In the genomic region with DNA sequence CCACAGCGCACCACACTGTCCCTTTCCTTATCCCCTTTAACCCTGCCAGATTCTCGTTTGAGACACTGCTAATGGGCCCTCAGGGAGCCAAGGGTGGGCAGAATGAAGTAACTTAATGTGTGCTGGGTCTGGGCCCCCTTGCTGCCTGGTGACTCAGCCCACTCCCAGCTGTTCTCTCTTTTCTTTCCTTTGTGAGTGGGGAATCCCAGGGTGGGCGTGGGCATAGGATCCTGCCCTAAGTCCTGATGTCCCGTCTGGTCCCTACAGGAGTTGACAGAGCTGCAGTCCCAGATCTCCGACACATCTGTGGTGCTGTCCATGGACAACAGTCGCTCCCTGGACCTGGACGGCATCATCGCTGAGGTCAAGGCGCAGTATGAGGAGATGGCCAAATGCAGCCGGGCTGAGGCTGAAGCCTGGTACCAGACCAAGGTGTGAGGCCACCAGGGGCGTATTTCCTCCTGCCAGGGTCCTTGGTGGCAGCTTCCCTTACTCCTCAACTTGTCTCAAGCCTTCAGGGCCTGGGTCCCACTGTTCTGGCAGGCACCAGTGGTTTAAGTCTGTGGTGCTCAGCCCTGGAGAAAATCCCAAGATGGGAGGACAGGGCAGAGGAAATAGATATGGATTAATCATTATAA, we compare ENCODE assay signal across 19 cellular contexts. TPM values are rescaled to one million over a fixed set of nuclear protein-coding genes. Genes with fewer than 3 reads are reported as not detected.
DNase-seq lines count a peak whose midpoint lies in the region; ATAC-seq and TF ChIP-seq lines count a peak whose summit lies in the region.
"Had no signal": no experiment of that assay in that cellular context is flagged by ENCODE, and none has a peak within 500 bp of the region (broad histone marks: within the 10 kb centered on the region; RNA-seq: fewer than 3 reads in every experiment).

No MANE protein-coding gene starts in this region.

- H3K9me2 ChIP-seq in GM23338 (ENCODE audit: insufficient read depth): 0 out of 2 replicates have a peak, but pooled peaks cover 5% of the 10 kb centered on the region

- no peak overlapping the region for H3K4me2 ChIP-seq in GM23338

- H3K27ac ChIP-seq in GM23338 (ENCODE audit: low read depth): no peak overlapping the region
- peak overlapping the region; percentile 99 for H3K27ac ChIP-seq in RWPE2 (ENCODE audit: poor library complexity, severe bottlenecking)
- H3K27ac ChIP-seq: left ventricle myocardium inferior, thoracic aorta had no signal

- H3F3A ChIP-seq in GM23338 (replicated peaks; ENCODE audit: low read depth): no peaks in the 10 kb centered on the region

- H3K4me3 Mint-ChIP-seq in Calu3 (ENCODE audit: low read depth, unreplicated experiment): no peak overlapping the region
- no peak overlapping the region for H3K4me3 Mint-ChIP-seq in GM23338
- H3K4me3 Mint-ChIP-seq: activated CD4-positive, alpha-beta T cell treated with anti-CD3 and anti-CD28 coated beads, Interleukin-2, amount 10 ng/mL, durations not matched to agents 24 days and 14 days; stimulated activated memory B cell treated with anti-CD40 and anti-IgM and Interleukin-4, amounts not matched to agents 10 μg/mL and 1 μg/mL and 100 μg/mL, for 72 hours had no signal

- H3K9me3 Mint-ChIP-seq in Calu3 (ENCODE audit: low read depth, unreplicated experiment) (no peaks in the 10 kb centered on the region), GM23338 (no peaks in the 10 kb centered on the region)
- H3K9me3 Mint-ChIP-seq: activated CD4-positive, alpha-beta T cell treated with anti-CD3 and anti-CD28 coated beads, Interleukin-2, amount 10 ng/mL, durations not matched to agents 24 days and 14 days; stimulated activated memory B cell treated with anti-CD40 and anti-IgM and Interleukin-4, amounts not matched to agents 10 μg/mL and 1 μg/mL and 100 μg/mL, for 72 hours had no signal

- H3K36me3 ChIP-seq in GM23338 (ENCODE audit: insufficient read depth) (no peaks in the 10 kb centered on the region), RWPE2 (ENCODE audit: low read depth) (peaks cover 95% of the 10 kb centered on the region)
- H3K36me3 ChIP-seq: esophagus squamous epithelium, left ventricle myocardium inferior, thoracic aorta had no signal

- CTCF ChIA-PET in Calu3 (lab: Charles Lee): interaction anchor here (1.2 kb wide), 1 partner anchor 20 kb away, joined by 3 read pairs; no protein-coding TSS in a partner anchor

- H3K27ac Mint-ChIP-seq in Calu3 (ENCODE audit: unreplicated experiment): peak overlapping the region; percentile 96
- H3K27ac Mint-ChIP-seq in GM23338: no peak overlapping the region
- H3K27ac Mint-ChIP-seq: stimulated activated memory B cell treated with anti-CD40 and anti-IgM and Interleukin-4, amounts not matched to agents 10 μg/mL and 1 μg/mL and 100 μg/mL, for 72 hours had no signal

- TF ChIP-seq CTCF in Calu3 (IDR thresholded peaks at IDR 0.05; ENCODE audit: unreplicated experiment) (no peak), GM23338 (conservative IDR thresholded peaks at IDR 0.05; ENCODE audit: low read depth in 2 of 2) (peak; percentile 21 to 40; a peak in 1 of 4 replicates), RWPE2 (IDR thresholded peaks at IDR 0.05; ENCODE audit: poor library complexity, severe bottlenecking) (no peak)

- H3K9me3 ChIP-seq in RWPE2 (ENCODE audit: severe bottlenecking): no peaks in the 10 kb centered on the region
- H3K9me3 ChIP-seq: esophagus squamous epithelium, left ventricle myocardium inferior, thoracic aorta had no signal

- H4K20me1 ChIP-seq in GM23338 (replicated peaks; ENCODE audit: insufficient read depth): no peaks in the 10 kb centered on the region

- H3K4me1 ChIP-seq in GM23338 (ENCODE audit: insufficient read depth) (peaks cover 14% of the 10 kb centered on the region), RWPE2 (ENCODE audit: insufficient read depth, poor library complexity, severe bottlenecking) (peaks cover 67% of the 10 kb centered on the region)

- intact Hi-C loops in Calu3 (cut with micrococcal nuclease; ENCODE audit: unreplicated experiment): loop anchor here (10.0 kb wide), 1 partner anchor 83 kb away; a partner anchor contains a TSS

- H3K4me1 Mint-ChIP-seq in Calu3 (ENCODE audit: low read depth, unreplicated experiment): peaks cover 65% of the 10 kb centered on the region
- peaks cover 34% of the 10 kb centered on the region for H3K4me1 Mint-ChIP-seq in GM23338

- peaks cover 98% of the 10 kb centered on the region for H3K36me3 Mint-ChIP-seq in Calu3 (ENCODE audit: insufficient read depth, unreplicated experiment)
- peaks cover 8% of the 10 kb centered on the region; the same call in 1 of the 3 replicates for H3K36me3 Mint-ChIP-seq in GM23338 (ENCODE audit: low read depth)
- H3K36me3 Mint-ChIP-seq: stimulated activated memory B cell treated with anti-CD40 and anti-IgM and Interleukin-4, amounts not matched to agents 10 μg/mL and 1 μg/mL and 100 μg/mL, for 72 hours had no signal

- DNase-seq in Calu3 (peak; percentile 20), GM23338 (ENCODE audit: low spot score) (peak; percentile 35), RWPE2 (ENCODE audit: low spot score) (no peak), mesenteric fat pad (ENCODE audit: low spot score) (peak; percentile 73), UCSD-AML1 (lab: John Stamatoyannopoulos, UW; ENCODE audit: unreplicated experiment) (no peak), AG08395 (ENCODE audit: low spot score) (no peak)
- DNase-seq in activated CD8-positive, alpha-beta memory T cell treated with anti-CD3 and anti-CD28 coated beads, Interleukin-2, amount 50 U/mL, for 48 hours: no peak
- DNase-seq: activated CD4-positive, alpha-beta T cell treated with anti-CD3 and anti-CD28 coated beads, Interleukin-2, amount 10 ng/mL, durations not matched to agents 24 days and 14 days; activated gamma-delta T cell treated with Interleukin-2 at 50 U/mL for 16 hours; caudate nucleus; esophagus squamous epithelium; left ventricle myocardium inferior; NCI-H1694; right cardiac atrium had no signal

- H3K4me3 ChIP-seq in GM23338: no peak overlapping the region
- no peak overlapping the region for H3K4me3 ChIP-seq in RWPE2 (ENCODE audit: severe bottlenecking)
- H3K4me3 ChIP-seq: esophagus squamous epithelium, left ventricle myocardium inferior, thoracic aorta had no signal

- H3K79me2 ChIP-seq in GM23338 (replicated peaks; ENCODE audit: insufficient read depth): no peaks in the 10 kb centered on the region

- H3K27me3 ChIP-seq in GM23338 (ENCODE audit: insufficient read depth) (no peaks in the 10 kb centered on the region), RWPE2 (ENCODE audit: insufficient read depth, poor library complexity, severe bottlenecking) (no peaks in the 10 kb centered on the region)
- H3K27me3 ChIP-seq: esophagus squamous epithelium had no signal

- no peaks in the 10 kb centered on the region for H3K27me3 Mint-ChIP-seq in Calu3 (ENCODE audit: unreplicated experiment)
- peaks cover 15% of the 10 kb centered on the region for H3K27me3 Mint-ChIP-seq in GM23338 (ENCODE audit: insufficient read depth, low read depth, poor library complexity)

- no TSS peak for BruUV-seq in Calu3 (replicated peaks; lab: Mats Ljungman, UMichigan)

- ATAC-seq in GM23338 (peak; percentile 24), RWPE2 (ENCODE audit: low read depth) (peak; percentile 0; the same call in 1 of the 3 replicates), GM19328 (IDR thresholded peaks at IDR 0.05; ENCODE audit: unreplicated experiment) (no peak)
- ATAC-seq: right cardiac atrium; stimulated activated memory B cell treated with anti-CD40 and anti-IgM and Interleukin-4, amounts not matched to agents 10 μg/mL and 1 μg/mL and 100 μg/mL, for 72 hours had no signal

- H2AFZ ChIP-seq in GM23338: no peak overlapping the region

TF ChIP-seq in GM23338, 12 proteins besides CTCF, POLR2A, EP300 and RAD21 (continues in another document):
- no peak for TF ChIP-seq JUNB (IDR thresholded peaks at IDR 0.05; ENCODE audit: unreplicated experiment)
- no peak for TF ChIP-seq CREB1 (CRISPR knock-in tag; IDR thresholded peaks at IDR 0.05; ENCODE audit: low read depth)
- no peak for TF ChIP-seq STAT1 (IDR thresholded peaks at IDR 0.05; ENCODE audit: unreplicated experiment)
- no peak for TF ChIP-seq EZH2phosphoT487 (IDR thresholded peaks at IDR 0.05; ENCODE audit: unreplicated experiment)
- TF ChIP-seq NANOG (IDR thresholded peaks at IDR 0.05; ENCODE audit: borderline replicate concordance): no peak
- TF ChIP-seq EZH2 (IDR thresholded peaks at IDR 0.05; ENCODE audit: low read depth, unreplicated experiment): no peak

RNA-seq across cellular contexts. Expression of a gene that starts 8.3 kb away (rescaled TPM):
- total RNA-seq in Calu3 (2022): 2,370 and 2,828 TPM in 2 replicates
- 9.4 and 11.7 TPM in 2 replicates for total RNA-seq in GM23338 (2014; rRNA removed; shearing (Covaris generic))
- polyA plus RNA-seq in GM23338 (2016; fragmentation: Nextera tagmentation; extraction: Ambion mirVana): 6.5 and 16.4 TPM in 2 replicates
- total RNA-seq in mesenteric fat pad: 11.7 TPM
- total RNA-seq: left ventricle myocardium inferior had no signal

RNA-seq across cellular contexts. Expression of a gene that starts 33.1 kb away (rescaled TPM):
- total RNA-seq in Calu3 (2022): 2.6 and 3.6 TPM in 2 replicates
- total RNA-seq in GM23338 (2014; rRNA removed; shearing (Covaris generic)): not detected in 2 replicates
- polyA plus RNA-seq in GM23338 (2016; fragmentation: Nextera tagmentation; extraction: Ambion mirVana): 0.16 and 0.30 TPM in 2 replicates
- total RNA-seq in mesenteric fat pad: not detected
- total RNA-seq: esophagus squamous epithelium, glomerular endothelial cell, left ventricle myocardium inferior, right cardiac atrium had no signal
- polyA plus RNA-seq: right cardiac atrium had no signal

RNA-seq across cellular contexts. Expression of a gene that starts 49.5 kb away (rescaled TPM):
- 32.7 and 45.5 TPM in 2 replicates for total RNA-seq in Calu3 (2022)
- not detected in 2 replicates for total RNA-seq in GM23338 (2014; rRNA removed; shearing (Covaris generic))
- polyA plus RNA-seq in GM23338 (2016; fragmentation: Nextera tagmentation; extraction: Ambion mirVana): not detected in 2 replicates
- total RNA-seq in mesenteric fat pad: not detected
- total RNA-seq: activated CD4-positive, alpha-beta T cell treated with anti-CD3 and anti-CD28 coated beads, Interleukin-2, amount 10 ng/mL, durations not matched to agents 24 days and 14 days; left ventricle myocardium inferior had no signal

RNA-seq across cellular contexts. Expression of a gene that starts 50.0 kb away (rescaled TPM):
- 0.28 and 0.61 TPM in 2 replicates for total RNA-seq in Calu3 (2022)
- total RNA-seq in GM23338 (2014; rRNA removed; shearing (Covaris generic)): not detected in 2 replicates
- polyA plus RNA-seq in GM23338 (2016; fragmentation: Nextera tagmentation; extraction: Ambion mirVana): not detected in 2 replicates
- total RNA-seq in mesenteric fat pad: not detected
- total RNA-seq: activated CD4-positive, alpha-beta T cell treated with anti-CD3 and anti-CD28 coated beads, Interleukin-2, amount 10 ng/mL, durations not matched to agents 24 days and 14 days; esophagus squamous epithelium; glomerular endothelial cell; left ventricle myocardium inferior; omental fat pad; right cardiac atrium had no signal
- polyA plus RNA-seq: right cardiac atrium had no signal

Comparison
In these comparisons a context has a peak if more than half of its experiments do, and no peak if none do; other contexts are left out.
1. DNase-seq: peak in Calu3 (single experiment), GM23338 (single experiment) and mesenteric fat pad (single experiment); none in RWPE2 (single experiment), activated CD8-positive, alpha-beta memory T cell treated with anti-CD3 and anti-CD28 coated beads, Interleukin-2, amount 50 U/mL, for 48 hours (single experiment), UCSD-AML1 (single experiment) and AG08395 (single experiment).
2. CTCF ChIP-seq: peak in GM23338 (2 of 2); none in Calu3 (single experiment) and RWPE2 (single experiment).
3. RNA of a gene that starts 8.3 kb away (total RNA-seq): 2,370 to 2,828 TPM in Calu3; 11.7 TPM in mesenteric fat pad (single experiment) and 9.4 to 11.7 TPM in GM23338; every median in the first group is over 100 times any median in the second.
4. RNA of a gene that starts 49.5 kb away (total RNA-seq): 32.7 to 45.5 TPM in Calu3; not detected in mesenteric fat pad (single experiment) and not detected in GM23338; every median in the first group is over 10 times any median in the second.